8 cellular contexts compared by ENCODE assay signal in genomic region chr15:92880796-92881569, GRCh38. TPM values are rescaled to one million over a fixed set of nuclear protein-coding genes. Genes with fewer than 3 reads are reported as not detected.
DNase-seq lines count a peak whose midpoint lies in the region; ATAC-seq and TF ChIP-seq lines count a peak whose summit lies in the region.

No MANE protein-coding gene starts in this region.

- H3K4me3 Mint-ChIP-seq in CD4-positive, alpha-beta memory T cell, result peak overlapping the region; percentile 82 to 92 (median 90)
- peak overlapping the region; percentile 90 for H3K4me3 Mint-ChIP-seq in neural progenitor cell

- CTCF ChIA-PET in CD4-positive, alpha-beta memory T cell (lab: Charles Lee; ENCODE audit: partially characterized antibody), result interaction anchor here (1.2 to 7.8 kb wide), 13 partner anchors 11 to 83 kb away, joined by 3 to 82 read pairs (median 4); partner anchors contain the start of gene CHD2

- no peaks in the 10 kb centered on the region for H3K9me3 ChIP-seq in CD4-positive, alpha-beta memory T cell (ENCODE audit: control insufficient read depth in 1 of 2, low read length in 2 of 2)
- H3K9me3 ChIP-seq in effector memory CD4-positive, alpha-beta T cell (ENCODE audit: control insufficient read depth, low read length), result no peaks in the 10 kb centered on the region
- H3K9me3 ChIP-seq in neural progenitor cell (ENCODE audit: low read depth), result no peaks in the 10 kb centered on the region

- H3K27me3 Mint-ChIP-seq in CD4-positive, alpha-beta memory T cell, result no peaks in the 10 kb centered on the region
- peaks cover 4% of the 10 kb centered on the region for H3K27me3 Mint-ChIP-seq in neural progenitor cell (ENCODE audit: insufficient read depth, low read depth)

- peak overlapping the region; percentile 88 for H3K4me2 ChIP-seq in neural progenitor cell

- peaks cover 42% of the 10 kb centered on the region for H3K4me1 ChIP-seq in CD4-positive, alpha-beta memory T cell (ENCODE audit: insufficient read depth, low read length)
- H3K4me1 ChIP-seq in effector memory CD4-positive, alpha-beta T cell (ENCODE audit: control insufficient read depth, insufficient read depth, low read length, poor library complexity, severe bottlenecking), result peaks cover 25% of the 10 kb centered on the region
- H3K4me1 ChIP-seq in neural progenitor cell, result peaks cover 48% of the 10 kb centered on the region

- H3K27me3 ChIP-seq in CD4-positive, alpha-beta memory T cell (ENCODE audit: insufficient read depth, low read length), result no peaks in the 10 kb centered on the region
- no peaks in the 10 kb centered on the region for H3K27me3 ChIP-seq in effector memory CD4-positive, alpha-beta T cell (replicated peaks; ENCODE audit: control insufficient read depth, insufficient read depth, low read length, poor library complexity, severe bottlenecking)
- no peaks in the 10 kb centered on the region for H3K27me3 ChIP-seq in neural progenitor cell

- peaks cover 24 to 53% (median 37%) of the 10 kb centered on the region in 4 donors for H3K4me1 Mint-ChIP-seq in CD4-positive, alpha-beta memory T cell
- H3K4me1 Mint-ChIP-seq in neural progenitor cell, result peaks cover 52% of the 10 kb centered on the region

- POLR2A ChIA-PET in CD4-positive, alpha-beta memory T cell (lab: Charles Lee; ENCODE audit: partially characterized antibody), result interaction anchor here (0.6 to 22.9 kb wide), 17 partner anchors 10 to 1952 kb away, joined by 3 to 1104 read pairs (median 41); partner anchors contain the start of gene CHD2

- peaks cover 58% of the 10 kb centered on the region for H3F3A ChIP-seq in neural progenitor cell (ENCODE audit: low read depth)

- H3K9ac ChIP-seq in neural progenitor cell, result peak overlapping the region; percentile 39

- peak overlapping the region; percentile 94 to 99 (median 99) for H3K27ac Mint-ChIP-seq in CD4-positive, alpha-beta memory T cell
- H3K27ac Mint-ChIP-seq in neural progenitor cell, result peak overlapping the region; percentile 96

- peaks cover 20 to 32% of the 10 kb centered on the region in 2 donors for H3K36me3 Mint-ChIP-seq in CD4-positive, alpha-beta memory T cell
- H3K36me3 Mint-ChIP-seq in neural progenitor cell, result peaks cover 23% of the 10 kb centered on the region

- H3K4me3 ChIP-seq in CD4-positive, alpha-beta memory T cell (ENCODE audit: low read length in 2 of 2), result peak overlapping the region in 1 of 2 donors; percentile 60
- H3K4me3 ChIP-seq in effector memory CD4-positive, alpha-beta T cell (ENCODE audit: insufficient read depth, low read depth, low read length, poor library complexity, severe bottlenecking), result peak overlapping the region; percentile 37
- peak overlapping the region; percentile 50 for H3K4me3 ChIP-seq in neural progenitor cell

- H4K20me1 ChIP-seq in neural progenitor cell (ENCODE audit: low read depth), result peaks cover 29% of the 10 kb centered on the region

- intact Hi-C loops in CD4-positive, alpha-beta memory T cell (cut with micrococcal nuclease), result no loop called here

- no peak for ATAC-seq in HG02642 (IDR thresholded peaks at IDR 0.05; ENCODE audit: poor library complexity, unreplicated experiment)

- peak in 1 of 5 donors; percentile 37 for DNase-seq in CD4-positive, alpha-beta memory T cell
- peak; percentile 93 for DNase-seq in NCI-H82 (lab: John Stamatoyannopoulos, UW)
- no peak for DNase-seq in effector memory CD4-positive, alpha-beta T cell
- peak; percentile 30 for DNase-seq in neural progenitor cell (ENCODE audit: low spot score)
- no peak for DNase-seq in hepatic stellate cell (ENCODE audit: low spot score)
- no peak for DNase-seq in NCI-H187 treated with DMSO at 0.1 percent for 48 hours (lab: John Stamatoyannopoulos, UW)
- no peak for DNase-seq in GOT3 (lab: John Stamatoyannopoulos, UW)

- H3K9me3 Mint-ChIP-seq in CD4-positive, alpha-beta memory T cell, result peaks cover 0 to 9% (median under 1%) of the 10 kb centered on the region in 8 donors
- no peaks in the 10 kb centered on the region for H3K9me3 Mint-ChIP-seq in neural progenitor cell

- peaks cover 8% of the 10 kb centered on the region for H3K36me3 ChIP-seq in CD4-positive, alpha-beta memory T cell (ENCODE audit: insufficient read depth, low read length)
- peaks cover 9% of the 10 kb centered on the region for H3K36me3 ChIP-seq in effector memory CD4-positive, alpha-beta T cell (ENCODE audit: control insufficient read depth, insufficient read depth, low read length)
- H3K36me3 ChIP-seq in neural progenitor cell, result peaks cover 25% of the 10 kb centered on the region

- H3K27ac ChIP-seq in CD4-positive, alpha-beta memory T cell (ENCODE audit: low read depth, low read length), result peak overlapping the region; percentile 89
- peak overlapping the region; percentile 87 for H3K27ac ChIP-seq in effector memory CD4-positive, alpha-beta T cell (ENCODE audit: insufficient read depth, low read length, poor library complexity, severe bottlenecking)
- H3K27ac ChIP-seq in neural progenitor cell, result peak overlapping the region; percentile 90

- H2AFZ ChIP-seq in neural progenitor cell (replicated peaks), result no peak overlapping the region

- TF ChIP-seq CTCF in neural progenitor cell (IDR thresholded peaks at IDR 0.05), result no peak

- peaks cover 47% of the 10 kb centered on the region for H3K79me2 ChIP-seq in neural progenitor cell (ENCODE audit: low read depth)

RNA-seq across cellular contexts. Expression of gene CHD2, which starts 19.1 kb away (rescaled TPM):
- 100 to 1,000 TPM; 340 to 351 TPM for total RNA-seq in CD4-positive, alpha-beta memory T cell
- 100 to 1,000 TPM in 1 of 2 donors, 10 to 100 TPM in 1; 28.4 to 108 TPM for polyA plus RNA-seq in CD4-positive, alpha-beta memory T cell
- 77.6 and 128 TPM in 2 replicates for total RNA-seq in neural progenitor cell (ENCODE audit: low replicate concordance)

Comparison
In these comparisons a context has a peak if more than half of its experiments do, and no peak if none do; other contexts are left out.
1. DNase-seq: peak in NCI-H82 (single experiment) and neural progenitor cell (single experiment); none in effector memory CD4-positive, alpha-beta T cell (0 of 3), hepatic stellate cell (single experiment), NCI-H187 treated with DMSO at 0.1 percent for 48 hours (single experiment) and GOT3 (single experiment).
2. Peak in every context shown above with its lines, with median percentiles within 50 percentile points of each other: H3K27ac ChIP-seq.